1 cellular context compared by ENCODE assay signal in genomic region chr1:227111782-227112181, GRCh38.
TF ChIP-seq lines count a peak whose summit lies in the region.

No MANE protein-coding gene starts in this region.

TF ChIP-seq in K562, 482 proteins besides CTCF, POLR2A, EP300 and RAD21 (continued from another document and continues in another):
- TF ChIP-seq CHD7 (IDR thresholded peaks at IDR 0.05; ENCODE audit: low read depth, low read length) (no peak), CBFA2T2 (conservative IDR thresholded peaks at IDR 0.05) (peak; percentile 56), SMC3 (conservative IDR thresholded peaks at IDR 0.05; ENCODE audit: insufficient read depth, low read depth, low read length) (no peak), POLR3A (IDR thresholded peaks at IDR 0.05; ENCODE audit: borderline replicate concordance, extremely low read depth, insufficient read depth, insufficient read length) (no peak), GATAD2A (IDR thresholded peaks at IDR 0.05) (no peak), BACH1 (tag; IDR thresholded peaks at IDR 0.05) (no peak), DPF2 (IDR thresholded peaks at IDR 0.05) (0 out of 2 replicates have a peak, but pooled peaks have one; percentile 13), ZFP30 (CRISPR knock-in tag; IDR thresholded peaks at IDR 0.05; ENCODE audit: borderline replicate concordance) (no peak), HIVEP1 (CRISPR knock-in tag; IDR thresholded peaks at IDR 0.05) (no peak), TCF7L2 (IDR thresholded peaks at IDR 0.05; ENCODE audit: low read depth, low read length) (no peak), ZC3H8 (IDR thresholded peaks at IDR 0.05) (no peak), CXXC5 (CRISPR knock-in tag; IDR thresholded peaks at IDR 0.05) (0 out of 2 replicates have a peak, but pooled peaks have one; percentile 26), ARID1B (IDR thresholded peaks at IDR 0.05) (peak; percentile 56; the same call in 1 of the 2 replicates), MYNN (IDR thresholded peaks at IDR 0.05) (no peak), MYNN (CRISPR knock-in tag; IDR thresholded peaks at IDR 0.05) (no peak), ZNF146 (CRISPR knock-in tag; IDR thresholded peaks at IDR 0.05; ENCODE audit: unreplicated experiment) (no peak), ZNF354B (CRISPR knock-in tag; IDR thresholded peaks at IDR 0.05) (no peak), BRD9 (IDR thresholded peaks at IDR 0.05; ENCODE audit: low read depth, partially characterized antibody) (no peak), TCF3 (CRISPR knock-in tag; IDR thresholded peaks at IDR 0.05) (peak; percentile 65), RFX7 (CRISPR knock-in tag; IDR thresholded peaks at IDR 0.05) (no peak), CBFA2T3 (IDR thresholded peaks at IDR 0.05) (peak; percentile 70), TCFL5 (CRISPR knock-in tag; conservative IDR thresholded peaks at IDR 0.05) (no peak), NCOR1 (IDR thresholded peaks at IDR 0.05) (peak; percentile 44; the same call in 1 of the 2 replicates), L3MBTL2 (IDR thresholded peaks at IDR 0.05) (no peak), TOE1 (IDR thresholded peaks at IDR 0.05; ENCODE audit: borderline replicate concordance) (no peak), TOE1 (CRISPR knock-in tag; IDR thresholded peaks at IDR 0.05; ENCODE audit: borderline replicate concordance, low read depth) (no peak), ARID3A (IDR thresholded peaks at IDR 0.05; ENCODE audit: borderline replicate concordance, low read depth, low read length) (no peak), ARNT (IDR thresholded peaks at IDR 0.05) (no peak), U2AF1 (optimal IDR thresholded peaks at IDR 0.05; ENCODE audit: low read depth, low read length) (no peak), PPARD (CRISPR knock-in tag; IDR thresholded peaks at IDR 0.05) (no peak), DACH1 (IDR thresholded peaks at IDR 0.05; ENCODE audit: partially characterized antibody) (no peak)
- TF ChIP-seq, protein P1, sequence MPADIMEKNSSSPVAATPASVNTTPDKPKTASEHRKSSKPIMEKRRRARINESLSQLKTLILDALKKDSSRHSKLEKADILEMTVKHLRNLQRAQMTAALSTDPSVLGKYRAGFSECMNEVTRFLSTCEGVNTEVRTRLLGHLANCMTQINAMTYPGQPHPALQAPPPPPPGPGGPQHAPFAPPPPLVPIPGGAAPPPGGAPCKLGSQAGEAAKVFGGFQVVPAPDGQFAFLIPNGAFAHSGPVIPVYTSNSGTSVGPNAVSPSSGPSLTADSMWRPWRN (IDR thresholded peaks at IDR 0.05; ENCODE audit: low read depth) = no peak
- TF ChIP-seq, protein P2, sequence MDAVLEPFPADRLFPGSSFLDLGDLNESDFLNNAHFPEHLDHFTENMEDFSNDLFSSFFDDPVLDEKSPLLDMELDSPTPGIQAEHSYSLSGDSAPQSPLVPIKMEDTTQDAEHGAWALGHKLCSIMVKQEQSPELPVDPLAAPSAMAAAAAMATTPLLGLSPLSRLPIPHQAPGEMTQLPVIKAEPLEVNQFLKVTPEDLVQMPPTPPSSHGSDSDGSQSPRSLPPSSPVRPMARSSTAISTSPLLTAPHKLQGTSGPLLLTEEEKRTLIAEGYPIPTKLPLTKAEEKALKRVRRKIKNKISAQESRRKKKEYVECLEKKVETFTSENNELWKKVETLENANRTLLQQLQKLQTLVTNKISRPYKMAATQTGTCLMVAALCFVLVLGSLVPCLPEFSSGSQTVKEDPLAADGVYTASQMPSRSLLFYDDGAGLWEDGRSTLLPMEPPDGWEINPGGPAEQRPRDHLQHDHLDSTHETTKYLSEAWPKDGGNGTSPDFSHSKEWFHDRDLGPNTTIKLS (IDR thresholded peaks at IDR 0.05; ENCODE audit: borderline replicate concordance, low read depth) = no peak
- TF ChIP-seq, protein P3, sequence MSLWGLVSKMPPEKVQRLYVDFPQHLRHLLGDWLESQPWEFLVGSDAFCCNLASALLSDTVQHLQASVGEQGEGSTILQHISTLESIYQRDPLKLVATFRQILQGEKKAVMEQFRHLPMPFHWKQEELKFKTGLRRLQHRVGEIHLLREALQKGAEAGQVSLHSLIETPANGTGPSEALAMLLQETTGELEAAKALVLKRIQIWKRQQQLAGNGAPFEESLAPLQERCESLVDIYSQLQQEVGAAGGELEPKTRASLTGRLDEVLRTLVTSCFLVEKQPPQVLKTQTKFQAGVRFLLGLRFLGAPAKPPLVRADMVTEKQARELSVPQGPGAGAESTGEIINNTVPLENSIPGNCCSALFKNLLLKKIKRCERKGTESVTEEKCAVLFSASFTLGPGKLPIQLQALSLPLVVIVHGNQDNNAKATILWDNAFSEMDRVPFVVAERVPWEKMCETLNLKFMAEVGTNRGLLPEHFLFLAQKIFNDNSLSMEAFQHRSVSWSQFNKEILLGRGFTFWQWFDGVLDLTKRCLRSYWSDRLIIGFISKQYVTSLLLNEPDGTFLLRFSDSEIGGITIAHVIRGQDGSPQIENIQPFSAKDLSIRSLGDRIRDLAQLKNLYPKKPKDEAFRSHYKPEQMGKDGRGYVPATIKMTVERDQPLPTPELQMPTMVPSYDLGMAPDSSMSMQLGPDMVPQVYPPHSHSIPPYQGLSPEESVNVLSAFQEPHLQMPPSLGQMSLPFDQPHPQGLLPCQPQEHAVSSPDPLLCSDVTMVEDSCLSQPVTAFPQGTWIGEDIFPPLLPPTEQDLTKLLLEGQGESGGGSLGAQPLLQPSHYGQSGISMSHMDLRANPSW (CRISPR knock-in tag; IDR thresholded peaks at IDR 0.05) = no peak
- TF ChIP-seq, protein P4, sequence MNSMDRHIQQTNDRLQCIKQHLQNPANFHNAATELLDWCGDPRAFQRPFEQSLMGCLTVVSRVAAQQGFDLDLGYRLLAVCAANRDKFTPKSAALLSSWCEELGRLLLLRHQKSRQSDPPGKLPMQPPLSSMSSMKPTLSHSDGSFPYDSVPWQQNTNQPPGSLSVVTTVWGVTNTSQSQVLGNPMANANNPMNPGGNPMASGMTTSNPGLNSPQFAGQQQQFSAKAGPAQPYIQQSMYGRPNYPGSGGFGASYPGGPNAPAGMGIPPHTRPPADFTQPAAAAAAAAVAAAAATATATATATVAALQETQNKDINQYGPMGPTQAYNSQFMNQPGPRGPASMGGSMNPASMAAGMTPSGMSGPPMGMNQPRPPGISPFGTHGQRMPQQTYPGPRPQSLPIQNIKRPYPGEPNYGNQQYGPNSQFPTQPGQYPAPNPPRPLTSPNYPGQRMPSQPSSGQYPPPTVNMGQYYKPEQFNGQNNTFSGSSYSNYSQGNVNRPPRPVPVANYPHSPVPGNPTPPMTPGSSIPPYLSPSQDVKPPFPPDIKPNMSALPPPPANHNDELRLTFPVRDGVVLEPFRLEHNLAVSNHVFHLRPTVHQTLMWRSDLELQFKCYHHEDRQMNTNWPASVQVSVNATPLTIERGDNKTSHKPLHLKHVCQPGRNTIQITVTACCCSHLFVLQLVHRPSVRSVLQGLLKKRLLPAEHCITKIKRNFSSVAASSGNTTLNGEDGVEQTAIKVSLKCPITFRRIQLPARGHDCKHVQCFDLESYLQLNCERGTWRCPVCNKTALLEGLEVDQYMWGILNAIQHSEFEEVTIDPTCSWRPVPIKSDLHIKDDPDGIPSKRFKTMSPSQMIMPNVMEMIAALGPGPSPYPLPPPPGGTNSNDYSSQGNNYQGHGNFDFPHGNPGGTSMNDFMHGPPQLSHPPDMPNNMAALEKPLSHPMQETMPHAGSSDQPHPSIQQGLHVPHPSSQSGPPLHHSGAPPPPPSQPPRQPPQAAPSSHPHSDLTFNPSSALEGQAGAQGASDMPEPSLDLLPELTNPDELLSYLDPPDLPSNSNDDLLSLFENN (IDR thresholded peaks at IDR 0.05; ENCODE audit: low read depth in 2 of 2, low read length in 2 of 2) = no peak
